In genomic region chr4:118967393-118967792, GRCh38 we compare ENCODE assay signal across 12 cellular contexts.
DNase-seq lines count a peak whose midpoint lies in the region; ATAC-seq, FAIRE-seq and TF ChIP-seq lines count a peak whose summit lies in the region.
"Had no signal": no experiment of that assay in that cellular context is flagged by ENCODE, and none has a peak within 500 bp of the region (broad histone marks: within the 10 kb centered on the region; RNA-seq: fewer than 3 reads in every experiment).

No MANE protein-coding gene starts in this region.

- no peak overlapping the region for H2BK120ac ChIP-seq in H1 (replicated peaks; ENCODE audit: low read depth, low read length)

- no peaks in the 10 kb centered on the region for H3K36me3 ChIP-seq in H1 (ENCODE audit: control insufficient read depth in 2 of 4, insufficient read depth in 4 of 4, low read length in 3 of 4)

- TF ChIP-seq EP300 in H1 (IDR thresholded peaks at IDR 0.05; ENCODE audit: borderline replicate concordance in 1 of 2, low read depth in 2 of 2, low read length in 2 of 2): no peak

- H3K9me3 Mint-ChIP-seq in osteocyte (ENCODE audit: unreplicated experiment): no peaks in the 10 kb centered on the region
- H3K9me3 Mint-ChIP-seq: CD4-positive, alpha-beta T cell; T-cell had no signal

- no peak for TF ChIP-seq CTCF in H1 (IDR thresholded peaks at IDR 0.05; ENCODE audit: control extremely low read depth in 1 of 3, insufficient read depth in 1 of 3, low read depth in 1 of 3, low read length in 3 of 3)
- TF ChIP-seq CTCF in osteocyte (IDR thresholded peaks at IDR 0.05): no peak

- peaks cover 0 to 7% (median 5%) of the 10 kb centered on the region in 4 experiments; a peak in 6 of 7 replicates for H3K4me1 ChIP-seq in H1 (replicated peaks in 1 of 4; ENCODE audit: control insufficient read depth in 3 of 4, insufficient read depth in 4 of 4, low read length in 3 of 4)

- TF ChIP-seq RAD21 in H1 (IDR thresholded peaks at IDR 0.05 in 1 of 2, conservative IDR thresholded peaks at IDR 0.05 in 1 of 2; ENCODE audit: low read depth in 2 of 2, low read length in 2 of 2): no peak

- POLR2A ChIA-PET in H1 (lab: Charles Lee; ENCODE audit: partially characterized antibody): no interaction called here

- CTCF ChIA-PET in H1 (lab: Charles Lee; ENCODE audit: partially characterized antibody): interaction anchor here (0.6 to 2.0 kb wide), 11 partner anchors 10 to 226 kb away, joined by 3 to 8 read pairs (median 4); no protein-coding TSS in a partner anchor

- no peak overlapping the region for H3K4me3 Mint-ChIP-seq in osteocyte (ENCODE audit: unreplicated experiment)
- H3K4me3 Mint-ChIP-seq: CD4-positive, alpha-beta T cell; T-cell had no signal

- H3K27me3 Mint-ChIP-seq in osteocyte (ENCODE audit: unreplicated experiment): no peaks in the 10 kb centered on the region
- H3K27me3 Mint-ChIP-seq: CD4-positive, alpha-beta T cell; T-cell had no signal

- H3K27me3 ChIP-seq in H1 (replicated peaks in 1 of 4; ENCODE audit: control insufficient read depth in 3 of 4, extremely low read depth in 1 of 4, insufficient read depth in 3 of 4, low read length in 3 of 4): no peaks in the 10 kb centered on the region

- peak overlapping the region; percentile 97 for H2AFZ ChIP-seq in H1 (ENCODE audit: low read length)

- H2AK5ac ChIP-seq in H1 (ENCODE audit: low read depth, low read length): no peak overlapping the region

- no peak overlapping the region for H3K4me3 ChIP-seq in H1 (ENCODE audit: extremely low read depth in 1 of 4, insufficient read depth in 2 of 4, low read depth in 3 of 4, low read length in 4 of 4)

- peaks cover 53% of the 10 kb centered on the region for H3K4me1 Mint-ChIP-seq in osteocyte (ENCODE audit: unreplicated experiment)

- no peak for FAIRE-seq in H1 (lab: Jason Lieb, UNC)

- H2BK5ac ChIP-seq in H1 (ENCODE audit: low read depth, low read length): no peak overlapping the region

- no peaks in the 10 kb centered on the region for H3K36me3 Mint-ChIP-seq in osteocyte (ENCODE audit: unreplicated experiment)
- H3K36me3 Mint-ChIP-seq: T-cell had no signal

- H4K91ac ChIP-seq in H1 (replicated peaks; ENCODE audit: insufficient read length, low read length): no peak overlapping the region

- no peaks in the 10 kb centered on the region for H4K20me1 ChIP-seq in H1 (replicated peaks in 1 of 2; ENCODE audit: control insufficient read depth in 1 of 2, insufficient read depth in 2 of 2, low read length in 2 of 2)

- no peaks in the 10 kb centered on the region for H3K9me3 ChIP-seq in H1 (ENCODE audit: insufficient read depth in 2 of 2, low read depth in 1 of 2, low read length in 1 of 2)

- DNase-seq in COLO829 (ENCODE audit: low spot score) (peak; percentile 45), MV-4-11 (lab: John Stamatoyannopoulos, UW) (peak; percentile 47), H1 (ENCODE audit: low read depth in 1 of 2, low spot score in 2 of 2) (no peak), osteocyte (ENCODE audit: extremely low spot score, unreplicated experiment) (no peak), mucosa of gallbladder (ENCODE audit: low spot score) (no peak), NCI-H1694 (lab: John Stamatoyannopoulos, UW) (no peak)
- no peak for DNase-seq in activated naive CD4-positive, alpha-beta T cell (lab: John Stamatoyannopoulos, UW)
- DNase-seq: activated gamma-delta T cell; CD4-positive, alpha-beta T cell; NCI-H2171 had no signal

- H3K14ac ChIP-seq in H1 (ENCODE audit: insufficient read length): no peak overlapping the region

- no peak overlapping the region for H2BK15ac ChIP-seq in H1 (ENCODE audit: low read length)

- 0 out of 2 replicates have a peak overlapping the region, but pooled peaks have one; percentile 2 for H3K27ac ChIP-seq in H1 (ENCODE audit: low read depth, low read length)

- no peak for ATAC-seq in GM21717 (IDR thresholded peaks at IDR 0.05; ENCODE audit: unreplicated experiment)
- ATAC-seq: T-cell had no signal

- H4K5ac ChIP-seq in H1 (ENCODE audit: insufficient read length, low read depth, low read length): no peak overlapping the region

- H3K18ac ChIP-seq in H1 (ENCODE audit: extremely low read depth, low read length): no peak overlapping the region

- H3K4ac ChIP-seq in H1 (replicated peaks; ENCODE audit: insufficient read length, low read depth, low read length): no peak overlapping the region

- peak overlapping the region; percentile 86 for H3K27ac Mint-ChIP-seq in osteocyte (ENCODE audit: unreplicated experiment)
- H3K27ac Mint-ChIP-seq: CD4-positive, alpha-beta T cell; T-cell had no signal

- H3K79me1 ChIP-seq in H1 (ENCODE audit: low read depth, low read length): no peaks in the 10 kb centered on the region

- TF ChIP-seq POLR2A in H1 (IDR thresholded peaks at IDR 0.05; ENCODE audit: control extremely low read depth in 1 of 2, low read depth in 2 of 2, low read length in 2 of 2): no peak

- WGBS in H1 (ENCODE audit: extremely low coverage in 1 of 2, insufficient coverage in 1 of 2, insufficient read length in 1 of 2, insufficient replicate concordance in 2 of 2, low coverage in 1 of 2, low lambda C conversion rate in 2 of 2, missing lambda C conversion rate in 1 of 2), 2 experiments: 70% methylated on average over 2 of the region's 2 CpGs; no CpG with 5 or more reads in 1 of the 2 experiments

- no peak overlapping the region for H2BK20ac ChIP-seq in H1 (ENCODE audit: low read length)

- no peak overlapping the region for H3K56ac ChIP-seq in H1 (replicated peaks; ENCODE audit: insufficient read length, low read depth, low read length)

- H3K4me2 ChIP-seq in H1 (ENCODE audit: insufficient read depth in 1 of 2, low read depth in 2 of 2, low read length in 2 of 2): no peak overlapping the region

- H3K23me2 ChIP-seq in H1 (ENCODE audit: low read depth, low read length): no peaks in the 10 kb centered on the region

- H3K79me2 ChIP-seq in H1 (ENCODE audit: control insufficient read depth in 1 of 2, insufficient read depth in 2 of 2, low read length in 2 of 2): no peaks in the 10 kb centered on the region

- H3K23ac ChIP-seq in H1 (ENCODE audit: insufficient read length): no peak overlapping the region

- no peak overlapping the region for H3K9ac ChIP-seq in H1 (replicated peaks in 1 of 4; ENCODE audit: extremely low read depth in 1 of 4, low read depth in 3 of 4, low read length in 3 of 4)

- H4K8ac ChIP-seq in H1 (ENCODE audit: extremely low read depth, insufficient read depth, low read length): no peak overlapping the region

- H2BK12ac ChIP-seq in H1 (ENCODE audit: low read depth, low read length): no peak overlapping the region

TF ChIP-seq in H1, 55 proteins besides CTCF, POLR2A, EP300 and RAD21:
- TF ChIP-seq KDM1A (IDR thresholded peaks at IDR 0.05; ENCODE audit: borderline replicate concordance, low read length) (no peak), TBP (IDR thresholded peaks at IDR 0.05; ENCODE audit: low read depth, low read length) (no peak), HDAC2 (IDR thresholded peaks at IDR 0.05; ENCODE audit: borderline replicate concordance in 1 of 2, low read depth in 2 of 2, low read length in 2 of 2) (no peak), TAF1 (IDR thresholded peaks at IDR 0.05; ENCODE audit: low read depth, low read length) (no peak), MAX (IDR thresholded peaks at IDR 0.05) (no peak)

Comparison
In these comparisons a context has a peak if more than half of its experiments do, and no peak if none do; other contexts are left out.
1. DNase-seq: peak in COLO829 (single experiment) and MV-4-11 (single experiment); none in H1 (0 of 2), osteocyte (single experiment), activated naive CD4-positive, alpha-beta T cell (0 of 4), mucosa of gallbladder (single experiment) and NCI-H1694 (single experiment).